ENCODE assay signal across 23 cellular contexts in genomic region chr3:128395046-128395445, GRCh38.
"Had no signal": no experiment of that assay in that cellular context is flagged by ENCODE, and none has a peak within 500 bp of the region (broad histone marks: within the 10 kb centered on the region; RNA-seq: fewer than 3 reads in every experiment).

No MANE protein-coding gene starts in this region.

- H3K27me3 ChIP-seq: sigmoid colon, spleen, testis, upper lobe of right lung had no signal

- H3K9me3 Mint-ChIP-seq: activated CD4-positive, alpha-beta T cell treated with anti-CD3 and anti-CD28 coated beads, Interleukin-2, amount 10 ng/mL, durations not matched to agents 24 days and 14 days; activated naive CD4-positive, alpha-beta T cell treated with anti-CD3 and anti-CD28 coated beads, Interleukin-2, amount 50 U/mL, for 24 hours; dendritic cell treated with granulocyte-macrophage colony-stimulating factor and Interleukin-4, amounts not matched to agents 40 ng/mL and 50 ng/mL, for 4 days; naive thymus-derived CD8-positive, alpha-beta T cell; stimulated activated naive CD8-positive, alpha-beta T cell treated with anti-CD3 and anti-CD28 coated beads, Interleukin-15, amount 100 ng/mL, for 72 hours had no signal

- H3K9me3 ChIP-seq: psoas muscle, sigmoid colon, spleen, testis, upper lobe of right lung had no signal

- H3K4me3 ChIP-seq: psoas muscle, sigmoid colon, spleen, testis, upper lobe of right lung had no signal

- H3K4me3 Mint-ChIP-seq: activated CD4-positive, alpha-beta T cell treated with anti-CD3 and anti-CD28 coated beads, Interleukin-2, amount 10 ng/mL, durations not matched to agents 24 days and 14 days; activated CD8-positive, alpha-beta T cell treated with anti-CD3 and anti-CD28 coated beads, Interleukin-2, amount 10 ng/mL, durations not matched to agents 7 days and 5 days; activated naive CD4-positive, alpha-beta T cell treated with anti-CD3 and anti-CD28 coated beads, Interleukin-2, amount 50 U/mL, for 24 hours; dendritic cell treated with granulocyte-macrophage colony-stimulating factor and Interleukin-4, amounts not matched to agents 40 ng/mL and 50 ng/mL, for 4 days; naive thymus-derived CD8-positive, alpha-beta T cell; stimulated activated naive CD8-positive, alpha-beta T cell treated with anti-CD3 and anti-CD28 coated beads, Interleukin-15, amount 100 ng/mL, for 72 hours had no signal

- H3K4me1 ChIP-seq: upper lobe of right lung had no signal

- H3K27ac Mint-ChIP-seq: activated CD4-positive, alpha-beta T cell treated with anti-CD3 and anti-CD28 coated beads, Interleukin-2, amount 10 ng/mL, durations not matched to agents 24 days and 14 days; activated CD8-positive, alpha-beta T cell treated with anti-CD3 and anti-CD28 coated beads, Interleukin-2, amount 10 ng/mL, durations not matched to agents 7 days and 5 days; activated naive CD4-positive, alpha-beta T cell treated with anti-CD3 and anti-CD28 coated beads, Interleukin-2, amount 50 U/mL, for 24 hours; dendritic cell treated with granulocyte-macrophage colony-stimulating factor and Interleukin-4, amounts not matched to agents 40 ng/mL and 50 ng/mL, for 4 days had no signal

- H3K27ac ChIP-seq: epithelial cell of prostate, psoas muscle, sigmoid colon, spleen, testis, upper lobe of right lung had no signal

- ATAC-seq: activated CD8-positive, alpha-beta T cell treated with anti-CD3 and anti-CD28 coated beads, Interleukin-2, amount 10 ng/mL, durations not matched to agents 7 days and 5 days; naive thymus-derived CD8-positive, alpha-beta T cell; stimulated activated naive CD8-positive, alpha-beta T cell treated with anti-CD3 and anti-CD28 coated beads, Interleukin-15, amount 100 ng/mL, for 72 hours; upper lobe of right lung had no signal

- DNase-seq: activated CD4-positive, alpha-beta T cell treated with anti-CD3 and anti-CD28 coated beads, Interleukin-2, amount 10 ng/mL, durations not matched to agents 24 days and 14 days; activated CD4-positive, CD25-positive, alpha-beta regulatory T cell; activated CD8-positive, alpha-beta memory T cell treated with anti-CD3 and anti-CD28 coated beads, Interleukin-2, amount 50 U/mL, for 4 hours; activated CD8-positive, alpha-beta T cell treated with anti-CD3 and anti-CD28 coated beads, Interleukin-2, amount 10 ng/mL, durations not matched to agents 7 days and 5 days; activated effector memory CD4-positive, alpha-beta T cell treated with anti-CD3 and anti-CD28 coated beads, Interleukin-2, amount 50 U/mL, for 16 hours; activated T-cell treated with anti-CD3 and anti-CD28 coated beads, Interleukin-2, amount 50 U/mL, for 48 hours; effector memory CD4-positive, alpha-beta T cell; islet precursor cell; mammary epithelial cell; naive thymus-derived CD8-positive, alpha-beta T cell; occipital lobe; sigmoid colon; spleen; stimulated activated naive CD8-positive, alpha-beta T cell treated with anti-CD3 and anti-CD28 coated beads, Interleukin-15, amount 100 ng/mL, for 72 hours; T-helper 2 cell; upper lobe of right lung had no signal

- H3K36me3 Mint-ChIP-seq: activated naive CD4-positive, alpha-beta T cell treated with anti-CD3 and anti-CD28 coated beads, Interleukin-2, amount 50 U/mL, for 24 hours had no signal

- H3K4me1 Mint-ChIP-seq: activated CD4-positive, alpha-beta T cell treated with anti-CD3 and anti-CD28 coated beads, Interleukin-2, amount 10 ng/mL, durations not matched to agents 24 days and 14 days; activated naive CD4-positive, alpha-beta T cell treated with anti-CD3 and anti-CD28 coated beads, Interleukin-2, amount 50 U/mL, for 24 hours; stimulated activated naive CD8-positive, alpha-beta T cell treated with anti-CD3 and anti-CD28 coated beads, Interleukin-15, amount 100 ng/mL, for 72 hours had no signal

- H3K27me3 Mint-ChIP-seq: activated CD4-positive, alpha-beta T cell treated with anti-CD3 and anti-CD28 coated beads, Interleukin-2, amount 10 ng/mL, durations not matched to agents 24 days and 14 days; activated naive CD4-positive, alpha-beta T cell treated with anti-CD3 and anti-CD28 coated beads, Interleukin-2, amount 50 U/mL, for 24 hours; dendritic cell treated with granulocyte-macrophage colony-stimulating factor and Interleukin-4, amounts not matched to agents 40 ng/mL and 50 ng/mL, for 4 days; naive thymus-derived CD8-positive, alpha-beta T cell; stimulated activated naive CD8-positive, alpha-beta T cell treated with anti-CD3 and anti-CD28 coated beads, Interleukin-15, amount 100 ng/mL, for 72 hours had no signal

- H3K36me3 ChIP-seq: sigmoid colon, upper lobe of right lung had no signal

- FAIRE-seq: frontal cortex, TTC549 had no signal
